Comparison of ENCODE assay signal across 2 cellular contexts in genomic region chr3:41863024-41863423, GRCh38.
TF ChIP-seq lines count a peak whose summit lies in the region.

No MANE protein-coding gene starts in this region.

TF ChIP-seq in HCT116, 20 proteins besides CTCF, POLR2A, EP300 and RAD21:
- TF ChIP-seq EGR1 (IDR thresholded peaks at IDR 0.05; ENCODE audit: low read depth): no peak
- no peak for TF ChIP-seq MAX (IDR thresholded peaks at IDR 0.05)
- no peak for TF ChIP-seq ELF1 (IDR thresholded peaks at IDR 0.05; ENCODE audit: borderline replicate concordance, low read depth)
- TF ChIP-seq SIN3A (IDR thresholded peaks at IDR 0.05; ENCODE audit: low read depth): no peak
- no peak for TF ChIP-seq CBX3 (IDR thresholded peaks at IDR 0.05; ENCODE audit: low read depth)
- TF ChIP-seq ZNF274 (IDR thresholded peaks at IDR 0.05; ENCODE audit: low read depth, low read length): no peak
- no peak for TF ChIP-seq SRF (IDR thresholded peaks at IDR 0.05; ENCODE audit: low read depth)
- no peak for TF ChIP-seq SP1 (IDR thresholded peaks at IDR 0.05; ENCODE audit: low read depth)
- TF ChIP-seq JUND (IDR thresholded peaks at IDR 0.05): no peak
- TF ChIP-seq YY1 (IDR thresholded peaks at IDR 0.05; ENCODE audit: extremely low read depth, insufficient replicate concordance, low read depth, low read length): no peak
- TF ChIP-seq CEBPB (IDR thresholded peaks at IDR 0.05; ENCODE audit: low read depth): no peak

TF ChIP-seq in GM12878, 131 proteins besides CTCF, POLR2A, EP300 and RAD21:
- no peak for TF ChIP-seq SMAD5 (IDR thresholded peaks at IDR 0.05; ENCODE audit: low read depth)
- TF ChIP-seq IRF5 (IDR thresholded peaks at IDR 0.05; ENCODE audit: borderline replicate concordance): no peak
- TF ChIP-seq IRF4 (IDR thresholded peaks at IDR 0.05; ENCODE audit: low read depth, low read length): no peak
- no peak for TF ChIP-seq ZBTB33 (IDR thresholded peaks at IDR 0.05)
- TF ChIP-seq CHD2 (IDR thresholded peaks at IDR 0.05; ENCODE audit: borderline replicate concordance, low read depth, low read length): no peak
- no peak for TF ChIP-seq RAD51 (IDR thresholded peaks at IDR 0.05)
- no peak for TF ChIP-seq SPI1 (IDR thresholded peaks at IDR 0.05; ENCODE audit: borderline replicate concordance, insufficient read depth, low read depth, low read length)
- no peak for TF ChIP-seq IKZF2 (IDR thresholded peaks at IDR 0.05)
- TF ChIP-seq BCL11A (IDR thresholded peaks at IDR 0.05; ENCODE audit: low read depth, low read length): no peak
- no peak for TF ChIP-seq HDGF (IDR thresholded peaks at IDR 0.05)
- no peak for TF ChIP-seq NRF1 (conservative IDR thresholded peaks at IDR 0.05; ENCODE audit: low read depth, low read length)
- TF ChIP-seq MYC (IDR thresholded peaks at IDR 0.05; ENCODE audit: insufficient read depth, insufficient read length, insufficient replicate concordance, low read length, severe bottlenecking): no peak
- TF ChIP-seq STAT1 (conservative IDR thresholded peaks at IDR 0.05): no peak
- TF ChIP-seq SUPT20H (IDR thresholded peaks at IDR 0.05; ENCODE audit: borderline replicate concordance, control insufficient read depth, low read depth, low read length): no peak
- no peak for TF ChIP-seq BMI1 (IDR thresholded peaks at IDR 0.05; ENCODE audit: borderline replicate concordance)
TF ChIP-seq in GM12878: peak in this region for 0.
